9 cellular contexts compared by ENCODE assay signal in genomic region chr11:111422494-111423249, GRCh38. TPM values are rescaled to one million over a fixed set of nuclear protein-coding genes. Genes with fewer than 3 reads are reported as not detected.
DNase-seq lines count a peak whose midpoint lies in the region; ATAC-seq, FAIRE-seq and TF ChIP-seq lines count a peak whose summit lies in the region.
"Had no signal": no experiment of that assay in that cellular context is flagged by ENCODE, and none has a peak within 500 bp of the region (broad histone marks: within the 10 kb centered on the region; RNA-seq: fewer than 3 reads in every experiment).

No MANE protein-coding gene starts in this region.

- H3K4me3 Mint-ChIP-seq in activated CD4-positive, alpha-beta T cell treated with anti-CD3 and anti-CD28 coated beads, Interleukin-2, amount 10 ng/mL, durations not matched to agents 7 days and 5 days, result no peak overlapping the region
- H3K4me3 Mint-ChIP-seq in naive thymus-derived CD8-positive, alpha-beta T cell, result no peak overlapping the region

- H3K4ac ChIP-seq in H1 (replicated peaks; ENCODE audit: insufficient read length, low read depth, low read length), result no peak overlapping the region

- CTCF ChIA-PET in activated CD4-positive, alpha-beta T cell treated with anti-CD3 and anti-CD28 coated beads, Interleukin-2, amount 10 ng/mL, durations not matched to agents 7 days and 5 days (lab: Charles Lee), result interaction anchor here (0.6 to 2.9 kb wide), 15 partner anchors 9 to 972 kb away, joined by 3 to 19 read pairs (median 4); no protein-coding TSS in a partner anchor
- CTCF ChIA-PET in H1 (lab: Charles Lee; ENCODE audit: partially characterized antibody), result interaction anchor here (0.6 to 22.4 kb wide), 47 partner anchors 9 to 1220 kb away, joined by 3 to 484 read pairs (median 5); partner anchors contain the start of gene POU2AF3

- peak overlapping the region; percentile 42; the same call in 1 of the 2 replicates for H2BK12ac ChIP-seq in H1 (ENCODE audit: low read depth, low read length)

- TF ChIP-seq CTCF in AG09319 (IDR thresholded peaks at IDR 0.05; ENCODE audit: low read depth, low read length) (peak; percentile 94), H1 (IDR thresholded peaks at IDR 0.05; ENCODE audit: control extremely low read depth in 1 of 3, insufficient read depth in 1 of 3, low read depth in 1 of 3, low read length in 3 of 3) (peak; percentile 92 to 99 (median 98)), upper lobe of right lung (IDR thresholded peaks at IDR 0.05) (peak; percentile 71)

- TF ChIP-seq POLR2A in H1 (IDR thresholded peaks at IDR 0.05; ENCODE audit: control extremely low read depth in 1 of 2, low read depth in 2 of 2, low read length in 2 of 2), result no peak

- H3K27ac ChIP-seq in H1 (ENCODE audit: low read depth, low read length) (no peak overlapping the region), upper lobe of right lung (no peak overlapping the region)

- H3K23me2 ChIP-seq in H1 (ENCODE audit: low read depth, low read length), result no peaks in the 10 kb centered on the region

- no peak overlapping the region for H3K18ac ChIP-seq in H1 (ENCODE audit: extremely low read depth, low read length)

- no peaks in the 10 kb centered on the region for H3K9me3 Mint-ChIP-seq in activated CD4-positive, alpha-beta T cell treated with anti-CD3 and anti-CD28 coated beads, Interleukin-2, amount 10 ng/mL, durations not matched to agents 7 days and 5 days
- H3K9me3 Mint-ChIP-seq in naive thymus-derived CD8-positive, alpha-beta T cell, result no peaks in the 10 kb centered on the region

- H4K8ac ChIP-seq in H1 (ENCODE audit: extremely low read depth, insufficient read depth, low read length), result no peak overlapping the region

- no peak overlapping the region for H4K91ac ChIP-seq in H1 (replicated peaks; ENCODE audit: insufficient read length, low read length)

- H3K4me1 ChIP-seq in H1 (replicated peaks in 1 of 4; ENCODE audit: control insufficient read depth in 3 of 4, insufficient read depth in 4 of 4, low read length in 3 of 4), result no peaks in the 10 kb centered on the region
- peaks cover 8% of the 10 kb centered on the region for H3K4me1 ChIP-seq in upper lobe of right lung

- H3K56ac ChIP-seq in H1 (replicated peaks; ENCODE audit: insufficient read length, low read depth, low read length), result no peak overlapping the region

- H2BK20ac ChIP-seq in H1 (ENCODE audit: low read length), result no peak overlapping the region

- H3K36me3 Mint-ChIP-seq in activated CD4-positive, alpha-beta T cell treated with anti-CD3 and anti-CD28 coated beads, Interleukin-2, amount 10 ng/mL, durations not matched to agents 7 days and 5 days (ENCODE audit: low read depth), result no peaks in the 10 kb centered on the region
- no peaks in the 10 kb centered on the region for H3K36me3 Mint-ChIP-seq in naive thymus-derived CD8-positive, alpha-beta T cell

- no peak overlapping the region for H3K9ac ChIP-seq in H1 (replicated peaks in 1 of 4; ENCODE audit: extremely low read depth in 1 of 4, low read depth in 3 of 4, low read length in 3 of 4)

- H2BK120ac ChIP-seq in H1 (replicated peaks; ENCODE audit: low read depth, low read length), result no peak overlapping the region

- H3K27me3 ChIP-seq in H1 (replicated peaks in 1 of 4; ENCODE audit: control insufficient read depth in 3 of 4, extremely low read depth in 1 of 4, insufficient read depth in 3 of 4, low read length in 3 of 4) (no peaks in the 10 kb centered on the region), upper lobe of right lung (no peaks in the 10 kb centered on the region)

- H3K36me3 ChIP-seq in H1 (ENCODE audit: control insufficient read depth in 2 of 4, insufficient read depth in 4 of 4, low read length in 3 of 4) (no peaks in the 10 kb centered on the region), upper lobe of right lung (no peaks in the 10 kb centered on the region)

- H4K20me1 ChIP-seq in H1 (replicated peaks in 1 of 2; ENCODE audit: control insufficient read depth in 1 of 2, insufficient read depth in 2 of 2, low read length in 2 of 2), result no peaks in the 10 kb centered on the region

- no peak overlapping the region for H3K27ac Mint-ChIP-seq in activated CD4-positive, alpha-beta T cell treated with anti-CD3 and anti-CD28 coated beads, Interleukin-2, amount 10 ng/mL, durations not matched to agents 7 days and 5 days
- no peak overlapping the region for H3K27ac Mint-ChIP-seq in naive thymus-derived CD8-positive, alpha-beta T cell

- no peak overlapping the region for H3K4me3 ChIP-seq in H1 (ENCODE audit: extremely low read depth in 1 of 4, insufficient read depth in 2 of 4, low read depth in 3 of 4, low read length in 4 of 4)
- H3K4me3 ChIP-seq in upper lobe of right lung, result no peak overlapping the region

- DNase-seq in AG09319 (ENCODE audit: extremely low read depth, low read depth) (no peak), NCI-H2107 treated with DMSO at 0.1 percent for 48 hours (lab: John Stamatoyannopoulos, UW; ENCODE audit: unreplicated experiment) (peak; percentile 49), H1 (ENCODE audit: low read depth in 1 of 2, low spot score in 2 of 2) (peak; percentile 56 to 87), upper lobe of right lung (peak; percentile 83)
- DNase-seq in activated CD4-positive, alpha-beta T cell treated with anti-CD3 and anti-CD28 coated beads, Interleukin-2, amount 10 ng/mL, durations not matched to agents 7 days and 5 days, result peak; percentile 53
- peak; percentile 10 to 74 (median 41) for DNase-seq in naive thymus-derived CD8-positive, alpha-beta T cell

- TF ChIP-seq EP300 in H1 (IDR thresholded peaks at IDR 0.05; ENCODE audit: borderline replicate concordance in 1 of 2, low read depth in 2 of 2, low read length in 2 of 2), result no peak

- H2BK5ac ChIP-seq in H1 (ENCODE audit: low read depth, low read length), result no peak overlapping the region

- 49% methylated on average over 12 of the region's 12 CpGs; no CpG with 5 or more reads in 1 of the 2 experiments for WGBS in H1 (ENCODE audit: extremely low coverage in 1 of 2, insufficient coverage in 1 of 2, insufficient read length in 1 of 2, insufficient replicate concordance in 2 of 2, low coverage in 1 of 2, low lambda C conversion rate in 2 of 2, missing lambda C conversion rate in 1 of 2), 2 experiments

- H2AK5ac ChIP-seq in H1 (ENCODE audit: low read depth, low read length), result no peak overlapping the region

- H3K4me1 Mint-ChIP-seq in activated CD4-positive, alpha-beta T cell treated with anti-CD3 and anti-CD28 coated beads, Interleukin-2, amount 10 ng/mL, durations not matched to agents 7 days and 5 days, result peaks cover 10% of the 10 kb centered on the region
- peaks cover 8 to 43% (median 14%) of the 10 kb centered on the region in 4 donors for H3K4me1 Mint-ChIP-seq in naive thymus-derived CD8-positive, alpha-beta T cell

- POLR2A ChIA-PET in activated CD4-positive, alpha-beta T cell treated with anti-CD3 and anti-CD28 coated beads, Interleukin-2, amount 10 ng/mL, durations not matched to agents 7 days and 5 days (lab: Charles Lee), result no interaction called here
- POLR2A ChIA-PET in H1 (lab: Charles Lee; ENCODE audit: partially characterized antibody), result no interaction called here
- POLR2A ChIA-PET in naive thymus-derived CD8-positive, alpha-beta T cell (lab: Charles Lee), result interaction anchor here (0.8 kb wide), 1 partner anchor 44 kb away, joined by 3 read pairs; the partner anchor contains the start of gene POU2AF1

- H2AFZ ChIP-seq in H1 (ENCODE audit: low read length), result no peak overlapping the region

- no peaks in the 10 kb centered on the region for H3K79me1 ChIP-seq in H1 (ENCODE audit: low read depth, low read length)

- H3K9me3 ChIP-seq in H1 (ENCODE audit: insufficient read depth in 2 of 2, low read depth in 1 of 2, low read length in 1 of 2) (no peaks in the 10 kb centered on the region), upper lobe of right lung (no peaks in the 10 kb centered on the region)

- peak; percentile 73 for ATAC-seq in GM18517 (IDR thresholded peaks at IDR 0.05; ENCODE audit: unreplicated experiment)
- ATAC-seq in HG02970 (IDR thresholded peaks at IDR 0.05; ENCODE audit: low FRiP score, unreplicated experiment), result peak; percentile 59
- peak; percentile 70 to 78 for ATAC-seq in naive thymus-derived CD8-positive, alpha-beta T cell
- peak; percentile 89 for ATAC-seq in upper lobe of right lung

- no peak overlapping the region for H3K4me2 ChIP-seq in H1 (ENCODE audit: insufficient read depth in 1 of 2, low read depth in 2 of 2, low read length in 2 of 2)

- no peak overlapping the region for H4K5ac ChIP-seq in H1 (ENCODE audit: insufficient read length, low read depth, low read length)

- H2BK15ac ChIP-seq in H1 (ENCODE audit: low read length), result no peak overlapping the region

- no peaks in the 10 kb centered on the region for H3K27me3 Mint-ChIP-seq in activated CD4-positive, alpha-beta T cell treated with anti-CD3 and anti-CD28 coated beads, Interleukin-2, amount 10 ng/mL, durations not matched to agents 7 days and 5 days
- no peaks in the 10 kb centered on the region for H3K27me3 Mint-ChIP-seq in naive thymus-derived CD8-positive, alpha-beta T cell

- no peak overlapping the region for H3K14ac ChIP-seq in H1 (ENCODE audit: insufficient read length)

- no peaks in the 10 kb centered on the region for H3K79me2 ChIP-seq in H1 (ENCODE audit: control insufficient read depth in 1 of 2, insufficient read depth in 2 of 2, low read length in 2 of 2)

- peak; percentile 99 for TF ChIP-seq RAD21 in H1 (IDR thresholded peaks at IDR 0.05 in 1 of 2, conservative IDR thresholded peaks at IDR 0.05 in 1 of 2; ENCODE audit: low read depth in 2 of 2, low read length in 2 of 2)

- H3K23ac ChIP-seq in H1 (ENCODE audit: insufficient read length), result no peak overlapping the region

- intact Hi-C loops in upper lobe of right lung (cut with DNase I), result no loop called here

- peak; percentile 13 for FAIRE-seq in H1 (lab: Jason Lieb, UNC)

TF ChIP-seq in H1, 55 proteins besides CTCF, POLR2A, EP300 and RAD21 (continues in another document):
- no peak for TF ChIP-seq KDM5A (IDR thresholded peaks at IDR 0.05; ENCODE audit: low read length)
- TF ChIP-seq, protein P1, sequence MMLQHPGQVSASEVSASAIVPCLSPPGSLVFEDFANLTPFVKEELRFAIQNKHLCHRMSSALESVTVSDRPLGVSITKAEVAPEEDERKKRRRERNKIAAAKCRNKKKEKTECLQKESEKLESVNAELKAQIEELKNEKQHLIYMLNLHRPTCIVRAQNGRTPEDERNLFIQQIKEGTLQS (IDR thresholded peaks at IDR 0.05; ENCODE audit: insufficient read depth, low read depth, low read length), result 0 out of 2 replicates have a peak, but pooled peaks have one; percentile 34

RNA-seq across cellular contexts. Expression of gene POU2AF1, which starts 43.6 kb away (rescaled TPM):
- total RNA-seq in activated CD4-positive, alpha-beta T cell treated with anti-CD3 and anti-CD28 coated beads, Interleukin-2, amount 10 ng/mL, durations not matched to agents 7 days and 5 days, result 1 to 10 TPM; 1.6 to 2.4 TPM
- total RNA-seq in H1 (2021; fragmentation: NEBNext Ultra II Directional; extraction: Animal tissue kit (Norgen Biotek cat#: 25700)), result not detected in 2 replicates
- not detected in 2 replicates for polyA plus RNA-seq in H1 (2011; rRNA removed)
- not detected for polyA plus RNA-seq in H1 (2011; cell fraction: cytosol; rRNA removed)
- polyA plus RNA-seq in H1 (2011; cell fraction: nucleus; rRNA removed), result not detected
- polyA plus RNA-seq in H1 (2012, experiment 1 of 2), result not detected in 4 replicates
- not detected for polyA plus RNA-seq in H1 (2012, experiment 2 of 2)
- polyA plus RNA-seq in H1 (2013, experiment 1 of 2), result not detected
- not detected for polyA plus RNA-seq in H1 (2013, experiment 2 of 2)
- not detected in 2 replicates for polyA minus RNA-seq in H1 (2011; rRNA and poly(A)+ RNA removed)
- polyA minus RNA-seq in H1 (2011; cell fraction: cytosol; rRNA and poly(A)+ RNA removed), result not detected
- polyA minus RNA-seq in H1 (2011; cell fraction: nucleus; rRNA and poly(A)+ RNA removed), result not detected
- total RNA-seq in naive thymus-derived CD8-positive, alpha-beta T cell, result 1 to 10 TPM; 4.4 to 7.2 TPM
- polyA plus RNA-seq in naive thymus-derived CD8-positive, alpha-beta T cell, result under 1 TPM; 0.12 to 0.41 (median 0.24) TPM
- 2.5 TPM for total RNA-seq in upper lobe of right lung
- polyA plus RNA-seq: neural cell had no signal
